Comparison of ENCODE assay signal across 19 cellular contexts in the genomic region with DNA sequence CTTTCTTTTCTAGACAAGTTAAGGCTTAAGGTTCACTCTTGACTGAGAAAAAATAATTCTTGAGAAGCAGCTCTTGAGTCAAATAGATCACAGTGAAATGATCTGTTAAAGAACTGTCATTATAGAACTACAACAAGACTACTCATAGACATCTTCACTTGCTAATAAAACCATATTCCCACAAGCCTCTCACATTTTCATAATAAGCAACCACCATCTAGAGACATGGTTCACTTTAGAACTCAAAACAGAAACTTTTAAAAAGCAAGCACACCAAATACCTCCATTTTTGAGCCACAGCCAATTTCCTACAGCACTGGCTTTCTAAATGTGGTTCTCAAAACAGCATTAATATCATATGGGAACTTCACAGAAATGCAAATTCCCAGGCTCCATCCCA.
DNase-seq lines count a peak whose midpoint lies in the region; ATAC-seq lines count a peak whose summit lies in the region.
"Had no signal": no experiment of that assay in that cellular context is flagged by ENCODE, and none has a peak within 500 bp of the region (broad histone marks: within the 10 kb centered on the region; RNA-seq: fewer than 3 reads in every experiment).

No MANE protein-coding gene starts in this region.

- no peak for DNase-seq in NCI-H187 (lab: John Stamatoyannopoulos, UW)
- DNase-seq: 8988T; ACHN; AML-193; BE2C; CD4-positive, alpha-beta T cell; CD8-positive, alpha-beta memory T cell; DMS 273 treated with DMSO at 0.1 percent for 48 hours; DMS79; GF-D8; GOT3; HFFc6 had no signal

- ATAC-seq in GM18498 (IDR thresholded peaks at IDR 0.05; ENCODE audit: unreplicated experiment): peak; percentile 52
- peak; percentile 46 for ATAC-seq in HG02610 (IDR thresholded peaks at IDR 0.05; ENCODE audit: unreplicated experiment)
- peak; percentile 50 for ATAC-seq in HG02938 (IDR thresholded peaks at IDR 0.05; ENCODE audit: unreplicated experiment)
- ATAC-seq in GM19328 (IDR thresholded peaks at IDR 0.05; ENCODE audit: unreplicated experiment): no peak
- no peak for ATAC-seq in GM19351 (IDR thresholded peaks at IDR 0.05; ENCODE audit: unreplicated experiment)
- ATAC-seq in GM19023 (IDR thresholded peaks at IDR 0.05; ENCODE audit: unreplicated experiment): no peak
- ATAC-seq: A549 had no signal

Comparison
In these comparisons a context has a peak if more than half of its experiments do, and no peak if none do; other contexts are left out.
1. ATAC-seq: peak in GM18498 (single experiment), HG02610 (single experiment) and HG02938 (single experiment); none in GM19328 (single experiment), GM19351 (single experiment) and GM19023 (single experiment).